ENCODE assay signal across 3 cellular contexts in genomic region chr20:50689864-50690263, GRCh38.
TF ChIP-seq lines count a peak whose summit lies in the region.

No MANE protein-coding gene starts in this region.

TF ChIP-seq in liver, 16 proteins besides CTCF, POLR2A, EP300 and RAD21:
- TF ChIP-seq NR2F2 (IDR thresholded peaks at IDR 0.05) (peak; percentile 35), EGR1 (IDR thresholded peaks at IDR 0.05; ENCODE audit: low read depth in 2 of 2) (no peak), SP1 (IDR thresholded peaks at IDR 0.05) (no peak)

TF ChIP-seq in HepG2, 621 proteins besides CTCF, POLR2A, EP300 and RAD21:
- TF ChIP-seq SRSF1 (optimal IDR thresholded peaks at IDR 0.05; ENCODE audit: low read depth, low read length) (no peak), ZNF432 (CRISPR knock-in tag; IDR thresholded peaks at IDR 0.05; ENCODE audit: borderline replicate concordance) (no peak), ZNF143 (CRISPR knock-in tag; IDR thresholded peaks at IDR 0.05) (no peak), ZNF382 (CRISPR knock-in tag; IDR thresholded peaks at IDR 0.05; ENCODE audit: borderline replicate concordance) (no peak), ZNF317 (CRISPR knock-in tag; IDR thresholded peaks at IDR 0.05) (no peak), ZMYM4 (CRISPR knock-in tag; IDR thresholded peaks at IDR 0.05) (no peak), ZBTB3 (CRISPR knock-in tag; IDR thresholded peaks at IDR 0.05; ENCODE audit: borderline replicate concordance, low read depth) (no peak), ZNF572 (CRISPR knock-in tag; IDR thresholded peaks at IDR 0.05) (no peak), SETDB1 (CRISPR knock-in tag; IDR thresholded peaks at IDR 0.05; ENCODE audit: borderline replicate concordance) (no peak), NCOA5 (CRISPR knock-in tag; IDR thresholded peaks at IDR 0.05) (no peak), ZSCAN12 (CRISPR knock-in tag; IDR thresholded peaks at IDR 0.05) (no peak), ELF3 (CRISPR knock-in tag; IDR thresholded peaks at IDR 0.05) (no peak)
TF ChIP-seq in HepG2: peak in this region for 0.

TF ChIP-seq in GM12878, 131 proteins besides CTCF, POLR2A, EP300 and RAD21:
- TF ChIP-seq HDAC6 (IDR thresholded peaks at IDR 0.05; ENCODE audit: unreplicated experiment): no peak
- no peak for TF ChIP-seq ZNF622 (IDR thresholded peaks at IDR 0.05)
- no peak for TF ChIP-seq CHD2 (IDR thresholded peaks at IDR 0.05; ENCODE audit: borderline replicate concordance, low read depth, low read length)
- TF ChIP-seq JUND (IDR thresholded peaks at IDR 0.05; ENCODE audit: low read depth, low read length): no peak
- TF ChIP-seq TCF3 (IDR thresholded peaks at IDR 0.05; ENCODE audit: borderline replicate concordance, insufficient read depth, low read depth, low read length): no peak
- 0 out of 2 replicates have a peak, but pooled peaks have one; percentile 19 for TF ChIP-seq NFXL1 (IDR thresholded peaks at IDR 0.05; ENCODE audit: borderline replicate concordance)
- no peak for TF ChIP-seq ZNF207 (IDR thresholded peaks at IDR 0.05; ENCODE audit: borderline replicate concordance)
